29 cellular contexts compared by ENCODE assay signal in genomic region chr4:141099326-141099725, GRCh38. TPM values are rescaled to one million over a fixed set of nuclear protein-coding genes. Genes with fewer than 3 reads are reported as not detected.
DNase-seq lines count a peak whose midpoint lies in the region; TF ChIP-seq lines count a peak whose summit lies in the region.
"Had no signal": no experiment of that assay in that cellular context is flagged by ENCODE, and none has a peak within 500 bp of the region (broad histone marks: within the 10 kb centered on the region; RNA-seq: fewer than 3 reads in every experiment).

No MANE protein-coding gene starts in this region.

- H3K27ac ChIP-seq in fibroblast of lung (ENCODE audit: insufficient read depth, low read length): no peak overlapping the region
- no peak overlapping the region for H3K27ac ChIP-seq in coronary artery
- H3K27ac ChIP-seq: esophagus muscularis mucosa, RWPE1, SK-N-MC, stomach, tibial artery had no signal

- H4K20me1 ChIP-seq in fibroblast of lung (ENCODE audit: control insufficient read depth, extremely low read depth, insufficient read depth, low read length): peaks cover under 1% of the 10 kb centered on the region

- no peak overlapping the region for H3K4me3 Mint-ChIP-seq in progenitor cell of endocrine pancreas (ENCODE audit: low read depth)
- H3K4me3 Mint-ChIP-seq: activated CD4-positive, alpha-beta memory T cell treated with anti-CD3 and anti-CD28 coated beads for 36 hours; activated T-helper 1 cell treated with anti-CD3 and anti-CD28 coated beads, Interleukin-12 subunit alpha, Interleukin-12 subunit beta, Interleukin-2, Interleukin-4 antibody, amounts not matched to agents 30 ng/mL and 10 ng/mL and 1 ng/mL, durations not matched to agents 14 hours and 24 hours and 36 hours; dendritic cell treated with granulocyte-macrophage colony-stimulating factor and Interleukin-4, amounts not matched to agents 40 ng/mL and 50 ng/mL, for 4 days; natural killer cell treated with Interleukin-12 subunit alpha and Interleukin-12 subunit beta and Interleukin-15 and Interleukin-18, amount 100 ng/mL, for 72 hours; T-helper 17 cell had no signal

- TF ChIP-seq CTCF in AG10803 (conservative IDR thresholded peaks at IDR 0.05; ENCODE audit: low read length) (no peak), fibroblast of lung (conservative IDR thresholded peaks at IDR 0.05 in 1 of 2, IDR thresholded peaks at IDR 0.05 in 1 of 2; ENCODE audit: low read depth in 1 of 2, low read length in 2 of 2) (no peak), progenitor cell of endocrine pancreas (IDR thresholded peaks at IDR 0.05; ENCODE audit: unreplicated experiment) (no peak), coronary artery (IDR thresholded peaks at IDR 0.05) (no peak)

- H3K27ac Mint-ChIP-seq in progenitor cell of endocrine pancreas: no peak overlapping the region
- H3K27ac Mint-ChIP-seq: activated CD4-positive, alpha-beta memory T cell treated with anti-CD3 and anti-CD28 coated beads for 36 hours; activated T-helper 1 cell treated with anti-CD3 and anti-CD28 coated beads, Interleukin-12 subunit alpha, Interleukin-12 subunit beta, Interleukin-2, Interleukin-4 antibody, amounts not matched to agents 30 ng/mL and 10 ng/mL and 1 ng/mL, durations not matched to agents 14 hours and 24 hours and 36 hours; dendritic cell treated with granulocyte-macrophage colony-stimulating factor and Interleukin-4, amounts not matched to agents 40 ng/mL and 50 ng/mL, for 4 days; natural killer cell treated with Interleukin-12 subunit alpha and Interleukin-12 subunit beta and Interleukin-15 and Interleukin-18, amount 100 ng/mL, for 72 hours; T-helper 17 cell had no signal

- no peaks in the 10 kb centered on the region for H3K36me3 ChIP-seq in fibroblast of lung (ENCODE audit: control insufficient read depth, insufficient read depth, low read length)
- H3K36me3 ChIP-seq: esophagus muscularis mucosa, stomach, tibial artery had no signal

- H3K4me1 ChIP-seq in fibroblast of lung (ENCODE audit: control insufficient read depth, extremely low read depth, insufficient read depth, low read length): no peaks in the 10 kb centered on the region
- H3K4me1 ChIP-seq: stomach, tibial artery had no signal

- no peaks in the 10 kb centered on the region for H3K79me2 ChIP-seq in fibroblast of lung (ENCODE audit: control insufficient read depth, insufficient read depth, low read length)

- H3K4me2 ChIP-seq in fibroblast of lung (ENCODE audit: extremely low read depth, insufficient read depth, low read length): no peak overlapping the region

- no peak overlapping the region for H3K9ac ChIP-seq in fibroblast of lung (ENCODE audit: insufficient read depth, low read length)

- H3K4me1 Mint-ChIP-seq in progenitor cell of endocrine pancreas (ENCODE audit: low read depth): peaks cover 2% of the 10 kb centered on the region
- H3K4me1 Mint-ChIP-seq: T-helper 17 cell had no signal

- H3K4me3 ChIP-seq in AG10803 (ENCODE audit: low read length) (no peak overlapping the region), fibroblast of lung (replicated peaks in 1 of 4; ENCODE audit: control extremely low read depth in 1 of 4, insufficient read depth in 1 of 4, low read depth in 3 of 4, low read length in 4 of 4) (no peak overlapping the region), coronary artery (no peak overlapping the region)
- H3K4me3 ChIP-seq: esophagus muscularis mucosa, GM12878, SK-N-MC, stomach, tibial artery had no signal

- no peaks in the 10 kb centered on the region for H3K9me3 ChIP-seq in fibroblast of lung (ENCODE audit: control insufficient read depth, insufficient read depth, low read depth, low read length)
- H3K9me3 ChIP-seq: stomach, tibial artery had no signal

- peaks cover 3% of the 10 kb centered on the region for H3K9me3 Mint-ChIP-seq in progenitor cell of endocrine pancreas (ENCODE audit: low read depth)
- H3K9me3 Mint-ChIP-seq: activated CD4-positive, alpha-beta memory T cell treated with anti-CD3 and anti-CD28 coated beads for 36 hours; activated T-helper 1 cell treated with anti-CD3 and anti-CD28 coated beads, Interleukin-12 subunit alpha, Interleukin-12 subunit beta, Interleukin-2, Interleukin-4 antibody, amounts not matched to agents 30 ng/mL and 10 ng/mL and 1 ng/mL, durations not matched to agents 14 hours and 24 hours and 36 hours; dendritic cell treated with granulocyte-macrophage colony-stimulating factor and Interleukin-4, amounts not matched to agents 40 ng/mL and 50 ng/mL, for 4 days had no signal

- DNase-seq in AG10803 (ENCODE audit: low read depth): peak; percentile 41
- DNase-seq in LHCN-M2 (ENCODE audit: low read depth): peak; percentile 10
- peak; percentile 11 to 59 for DNase-seq in fibroblast of lung (ENCODE audit: low read depth in 2 of 2)
- DNase-seq in renal cortical epithelial cell (ENCODE audit: low read depth): peak; percentile 37
- DNase-seq in progenitor cell of endocrine pancreas (ENCODE audit: low spot score, unreplicated experiment): no peak
- DNase-seq in activated gamma-delta T cell treated with Interleukin-2 at 50 U/mL for 16 hours: no peak
- no peak for DNase-seq in coronary artery (ENCODE audit: low spot score)
- DNase-seq: activated CD4-positive, alpha-beta memory T cell treated with anti-CD3 and anti-CD28 coated beads for 36 hours; activated CD4-positive, CD25-positive, alpha-beta regulatory T cell treated with anti-CD3 and anti-CD28 coated beads, Interleukin-2, amount 50 U/mL, for 72 hours; activated CD8-positive, alpha-beta memory T cell treated with anti-CD3 and anti-CD28 coated beads, Interleukin-2, amount 50 U/mL, for 4 hours; activated naive CD4-positive, alpha-beta T cell treated with anti-CD3 and anti-CD28 coated beads, Interleukin-2, amount 50 U/mL, for 16 hours; amygdala; caudate nucleus; DND-41; islet precursor cell; KG1; NCI-H1436; NCI-H446 treated with DMSO at 0.1 percent for 48 hours; stimulated activated CD4-positive, alpha-beta T cell treated with anti-CD3 and anti-CD28 coated beads, Interleukin-2, amount 100 ng/mL, for 24 hours; stomach; T-helper 17 cell; tibial artery had no signal

- no peaks in the 10 kb centered on the region for H3K27me3 Mint-ChIP-seq in progenitor cell of endocrine pancreas
- H3K27me3 Mint-ChIP-seq: activated CD4-positive, alpha-beta memory T cell treated with anti-CD3 and anti-CD28 coated beads for 36 hours; dendritic cell treated with granulocyte-macrophage colony-stimulating factor and Interleukin-4, amounts not matched to agents 40 ng/mL and 50 ng/mL, for 4 days; natural killer cell treated with Interleukin-12 subunit alpha and Interleukin-12 subunit beta and Interleukin-15 and Interleukin-18, amount 100 ng/mL, for 72 hours; T-helper 17 cell had no signal

- no peak overlapping the region for H2AFZ ChIP-seq in fibroblast of lung (ENCODE audit: low read length)

- peaks cover 1% of the 10 kb centered on the region for H3K36me3 Mint-ChIP-seq in progenitor cell of endocrine pancreas (ENCODE audit: insufficient read depth)
- H3K36me3 Mint-ChIP-seq: activated CD4-positive, alpha-beta memory T cell treated with anti-CD3 and anti-CD28 coated beads for 36 hours; natural killer cell treated with Interleukin-12 subunit alpha and Interleukin-12 subunit beta and Interleukin-15 and Interleukin-18, amount 100 ng/mL, for 72 hours had no signal

- H3K27me3 ChIP-seq in fibroblast of lung (ENCODE audit: control insufficient read depth, insufficient read depth, low read length): no peaks in the 10 kb centered on the region
- H3K27me3 ChIP-seq: esophagus muscularis mucosa, stomach, tibial artery had no signal

RNA-seq across cellular contexts. Expression of gene RNF150, which starts 33.9 kb away (rescaled TPM):
- total RNA-seq in LHCN-M2 (2014; rRNA removed): 0.29 and 0.45 TPM in 2 replicates
- 3.2 TPM for polyA plus RNA-seq in LHCN-M2 (2012)
- total RNA-seq in fibroblast of lung: 0.51 and 0.66 TPM in 2 replicates
- 1.3 and 5.6 TPM in 2 replicates for polyA plus RNA-seq in fibroblast of lung
- polyA plus RNA-seq in fibroblast of lung (2012): 1.0 and 5.1 TPM in 2 replicates
- 6.5 and 14.0 TPM in 2 replicates for polyA minus RNA-seq in fibroblast of lung (ENCODE audit: low replicate concordance)
- total RNA-seq in renal cortical epithelial cell: 2.1 and 15.5 TPM in 2 replicates
- 20.0 and 23.1 TPM in 2 replicates for total RNA-seq in progenitor cell of endocrine pancreas
- total RNA-seq: activated CD4-positive, alpha-beta memory T cell treated with anti-CD3 and anti-CD28 coated beads for 36 hours; activated T-helper 1 cell treated with anti-CD3 and anti-CD28 coated beads, Interleukin-12 subunit alpha, Interleukin-12 subunit beta, Interleukin-2, Interleukin-4 antibody, amounts not matched to agents 30 ng/mL and 10 ng/mL and 1 ng/mL, durations not matched to agents 14 hours and 24 hours and 36 hours; natural killer cell treated with Interleukin-12 subunit alpha and Interleukin-12 subunit beta and Interleukin-15 and Interleukin-18, amount 100 ng/mL, for 72 hours; T-helper 17 cell had no signal

Comparison
In these comparisons a context has a peak if more than half of its experiments do, and no peak if none do; other contexts are left out.
1. DNase-seq: peak in AG10803 (single experiment), LHCN-M2 (single experiment), fibroblast of lung (2 of 2) and renal cortical epithelial cell (single experiment); none in progenitor cell of endocrine pancreas (single experiment), activated gamma-delta T cell treated with Interleukin-2 at 50 U/mL for 16 hours (single experiment) and coronary artery (single experiment).